In the genomic region with DNA sequence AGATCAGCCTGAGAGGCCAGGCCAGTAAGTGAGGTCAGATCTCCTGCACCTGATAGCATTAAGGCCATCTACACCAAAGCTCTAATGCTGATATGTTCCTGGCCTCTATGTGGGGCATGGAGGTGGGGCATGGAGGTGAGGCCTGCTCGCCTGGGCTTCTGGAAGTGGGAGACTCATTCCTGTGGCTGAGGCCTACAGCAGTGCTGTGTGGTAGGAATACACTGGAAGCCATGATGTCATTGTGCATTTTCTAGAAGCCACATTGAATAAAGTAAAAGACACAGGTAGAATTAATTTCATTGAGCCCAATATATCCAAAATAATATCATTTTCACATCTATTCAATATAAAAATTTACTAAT, we compare ENCODE assay signal across 15 cellular contexts. TPM values are rescaled to one million over a fixed set of nuclear protein-coding genes. Genes with fewer than 3 reads are reported as not detected.
DNase-seq lines count a peak whose midpoint lies in the region; ATAC-seq, FAIRE-seq and TF ChIP-seq lines count a peak whose summit lies in the region.
"Had no signal": no experiment of that assay in that cellular context is flagged by ENCODE, and none has a peak within 500 bp of the region (broad histone marks: within the 10 kb centered on the region; RNA-seq: fewer than 3 reads in every experiment).

No MANE protein-coding gene starts in this region.

- H3K79me1 ChIP-seq in H1 (ENCODE audit: low read depth, low read length), result peaks cover 12% of the 10 kb centered on the region

- no peak overlapping the region for H3K18ac ChIP-seq in H1 (ENCODE audit: extremely low read depth, low read length)

- H4K8ac ChIP-seq in H1 (ENCODE audit: extremely low read depth, insufficient read depth, low read length), result no peak overlapping the region; the same call in 1 of the 2 replicates

- WGBS in H1 (ENCODE audit: extremely low coverage in 1 of 2, insufficient coverage in 1 of 2, insufficient read length in 1 of 2, insufficient replicate concordance in 2 of 2, low coverage in 1 of 2, low lambda C conversion rate in 2 of 2, missing lambda C conversion rate in 1 of 2), 2 experiments, result 88% methylated on average over 1 of the region's 1 CpG; no CpG with 5 or more reads in 1 of the 2 experiments
- 50 to 84% (median 59%) methylated on average over 1 of the region's 1 CpG for WGBS in psoas muscle, 3 donors

- no peak for TF ChIP-seq POLR2A in H1 (IDR thresholded peaks at IDR 0.05; ENCODE audit: control extremely low read depth in 1 of 2, low read depth in 2 of 2, low read length in 2 of 2)

- TF ChIP-seq RAD21 in H1 (IDR thresholded peaks at IDR 0.05 in 1 of 2, conservative IDR thresholded peaks at IDR 0.05 in 1 of 2; ENCODE audit: low read depth in 2 of 2, low read length in 2 of 2), result no peak

- peak overlapping the region in 1 of 2 experiments; percentile 79; a peak in 2 of 4 replicates for H3K4me2 ChIP-seq in H1 (ENCODE audit: insufficient read depth in 1 of 2, low read depth in 2 of 2, low read length in 2 of 2)

- no peak overlapping the region for H3K4ac ChIP-seq in H1 (replicated peaks; ENCODE audit: insufficient read length, low read depth, low read length)

- DNase-seq in RWPE1 (ENCODE audit: low spot score) (peak; percentile 39), H1 (ENCODE audit: low read depth in 1 of 2, low spot score in 2 of 2) (no peak), psoas muscle (no peak), NCI-H1092 treated with DMSO at 0.1 percent for 48 hours (lab: John Stamatoyannopoulos, UW) (no peak), NCI-H2171 treated with DMSO at 0.1 percent for 48 hours (lab: John Stamatoyannopoulos, UW) (no peak), kidney (no peak)
- DNase-seq: ACHN; CD4-positive, CD25-positive, alpha-beta regulatory T cell; NCI-H1436; NCI-H526 treated with DMSO at 0.1 percent for 48 hours; OCI-M1; RPMI8226 had no signal

- POLR2A ChIA-PET in RWPE1 (lab: Yijun Ruan, JAX; ENCODE audit: low non-redundant PET) (no interaction called here), H1 (lab: Charles Lee; ENCODE audit: partially characterized antibody) (no interaction called here)

- H3K56ac ChIP-seq in H1 (replicated peaks; ENCODE audit: insufficient read length, low read depth, low read length), result no peak overlapping the region

- no peak overlapping the region for H2BK20ac ChIP-seq in H1 (ENCODE audit: low read length)

- H2BK120ac ChIP-seq in H1 (replicated peaks; ENCODE audit: low read depth, low read length), result no peak overlapping the region

- CTCF ChIA-PET in RWPE1 (lab: Yijun Ruan, JAX) (no interaction called here), H1 (lab: Charles Lee; ENCODE audit: partially characterized antibody) (interaction anchor here (1.6 kb wide), 1 partner anchor 19 kb away, joined by 6 read pairs; no protein-coding TSS in a partner anchor)

- H3K23me2 ChIP-seq in H1 (ENCODE audit: low read depth, low read length), result peaks cover 15% of the 10 kb centered on the region; the same call in 1 of the 2 replicates

- TF ChIP-seq EP300 in H1 (IDR thresholded peaks at IDR 0.05; ENCODE audit: borderline replicate concordance in 1 of 2, low read depth in 2 of 2, low read length in 2 of 2), result no peak

- no peak for TF ChIP-seq CTCF in RWPE1 (conservative IDR thresholded peaks at IDR 0.05; ENCODE audit: low read depth)
- TF ChIP-seq CTCF in H1 (IDR thresholded peaks at IDR 0.05; ENCODE audit: control extremely low read depth in 1 of 3, insufficient read depth in 1 of 3, low read depth in 1 of 3, low read length in 3 of 3), result no peak
- no peak for TF ChIP-seq CTCF in psoas muscle (IDR thresholded peaks at IDR 0.05)
- no peak for TF ChIP-seq CTCF in kidney (IDR thresholded peaks at IDR 0.05; ENCODE audit: borderline replicate concordance, extremely low read depth, insufficient read depth)

- H3K23ac ChIP-seq in H1 (ENCODE audit: insufficient read length), result no peak overlapping the region

- no peak overlapping the region for H2AK5ac ChIP-seq in H1 (ENCODE audit: low read depth, low read length)

- H3K4me1 ChIP-seq in H1 (replicated peaks in 1 of 4; ENCODE audit: control insufficient read depth in 3 of 4, insufficient read depth in 4 of 4, low read length in 3 of 4) (peaks cover 8 to 24% (median 18%) of the 10 kb centered on the region in 4 experiments), iPS-20b (ENCODE audit: insufficient read depth, low read length) (peaks cover 12% of the 10 kb centered on the region; the same call in 1 of the 2 replicates), psoas muscle (peaks cover 4% of the 10 kb centered on the region), kidney (ENCODE audit: control insufficient read depth in 1 of 2, insufficient read depth in 1 of 2, low read depth in 1 of 2, low read length in 2 of 2) (peaks cover 6 to 7% of the 10 kb centered on the region in 2 donors)

- no peak overlapping the region for H2BK12ac ChIP-seq in H1 (ENCODE audit: low read depth, low read length)

- no peak overlapping the region for H3K14ac ChIP-seq in H1 (ENCODE audit: insufficient read length)

- no peak overlapping the region for H2AFZ ChIP-seq in H1 (ENCODE audit: low read length)

- H3K27ac ChIP-seq in RWPE1 (peak overlapping the region; percentile 86), H1 (ENCODE audit: low read depth, low read length) (no peak overlapping the region), iPS-20b (ENCODE audit: low read length) (no peak overlapping the region), psoas muscle (peak overlapping the region; percentile 85), kidney (ENCODE audit: low read depth in 2 of 2, low read length in 2 of 2) (no peak overlapping the region)
- H3K27ac ChIP-seq: SJSA1 had no signal

- no peak overlapping the region for H2BK5ac ChIP-seq in H1 (ENCODE audit: low read depth, low read length)

- peak overlapping the region; percentile 60 for H4K5ac ChIP-seq in H1 (ENCODE audit: insufficient read length, low read depth, low read length)

- no peaks in the 10 kb centered on the region for H3K9me3 ChIP-seq in H1 (ENCODE audit: insufficient read depth in 2 of 2, low read depth in 1 of 2, low read length in 1 of 2)
- no peaks in the 10 kb centered on the region for H3K9me3 ChIP-seq in iPS-20b (ENCODE audit: insufficient read depth, low read depth, low read length)
- no peaks in the 10 kb centered on the region for H3K9me3 ChIP-seq in psoas muscle
- H3K9me3 ChIP-seq in kidney (ENCODE audit: control insufficient read depth in 1 of 2, low read length in 2 of 2), result no peaks in the 10 kb centered on the region
- H3K9me3 ChIP-seq: SJSA1 had no signal

- H3K36me3 ChIP-seq in H1 (ENCODE audit: control insufficient read depth in 2 of 4, insufficient read depth in 4 of 4, low read length in 3 of 4), result peaks cover 14 to 46% (median 24%) of the 10 kb centered on the region in 4 experiments
- H3K36me3 ChIP-seq in iPS-20b (ENCODE audit: insufficient read depth, low read depth, low read length), result peaks cover 43% of the 10 kb centered on the region
- H3K36me3 ChIP-seq in psoas muscle (ENCODE audit: insufficient read depth in 1 of 2, low read depth in 1 of 2), result peaks cover 0 to 10% of the 10 kb centered on the region in 2 donors
- peaks cover 0 to 5% of the 10 kb centered on the region in 2 donors for H3K36me3 ChIP-seq in kidney (ENCODE audit: control insufficient read depth in 1 of 2, insufficient read depth in 2 of 2, low read length in 2 of 2)

- no peak overlapping the region for H2BK15ac ChIP-seq in H1 (ENCODE audit: low read length)

- H3K9ac ChIP-seq in H1 (replicated peaks in 1 of 4; ENCODE audit: extremely low read depth in 1 of 4, low read depth in 3 of 4, low read length in 3 of 4) (no peak overlapping the region; a peak in 2 of 7 replicates), iPS-20b (ENCODE audit: low read depth, low read length) (no peak overlapping the region), kidney (ENCODE audit: low read length in 2 of 2) (no peak overlapping the region)

- ATAC-seq in psoas muscle, result no peak
- ATAC-seq in GM21737 (IDR thresholded peaks at IDR 0.05; ENCODE audit: unreplicated experiment), result no peak

- no peak for FAIRE-seq in H1 (lab: Jason Lieb, UNC)
- no peak for FAIRE-seq in kidney (lab: Jason Lieb, UNC)

- peaks cover 3 to 25% of the 10 kb centered on the region in 2 experiments for H4K20me1 ChIP-seq in H1 (replicated peaks in 1 of 2; ENCODE audit: control insufficient read depth in 1 of 2, insufficient read depth in 2 of 2, low read length in 2 of 2)

- H4K91ac ChIP-seq in H1 (replicated peaks; ENCODE audit: insufficient read length, low read length), result no peak overlapping the region

- H3K79me2 ChIP-seq in H1 (ENCODE audit: control insufficient read depth in 1 of 2, insufficient read depth in 2 of 2, low read length in 2 of 2), result peaks cover 0 to 17% of the 10 kb centered on the region in 2 experiments; a peak in 1 of 4 replicates

- intact Hi-C loops in psoas muscle (cut with DNase I) (no loop called here), kidney (cut with DNase I) (no loop called here)

- no peaks in the 10 kb centered on the region; a peak in 1 of 7 replicates for H3K27me3 ChIP-seq in H1 (replicated peaks in 1 of 4; ENCODE audit: control insufficient read depth in 3 of 4, extremely low read depth in 1 of 4, insufficient read depth in 3 of 4, low read length in 3 of 4)
- H3K27me3 ChIP-seq in iPS-20b (ENCODE audit: insufficient read depth, low read length), result no peaks in the 10 kb centered on the region
- peaks cover 0 to 13% (median 0%) of the 10 kb centered on the region in 3 donors for H3K27me3 ChIP-seq in psoas muscle (ENCODE audit: insufficient read depth in 3 of 3, low read length in 2 of 3)
- H3K27me3 ChIP-seq: SJSA1 had no signal

- H3K4me3 ChIP-seq in H1 (ENCODE audit: extremely low read depth in 1 of 4, insufficient read depth in 2 of 4, low read depth in 3 of 4, low read length in 4 of 4), result no peak overlapping the region
- H3K4me3 ChIP-seq in iPS-20b (ENCODE audit: low read length), result peak overlapping the region; percentile 79; the same call in 1 of the 2 replicates
- H3K4me3 ChIP-seq in psoas muscle, result no peak overlapping the region
- no peak overlapping the region for H3K4me3 ChIP-seq in kidney (ENCODE audit: low read length in 2 of 2)
- H3K4me3 ChIP-seq: SJSA1 had no signal

RNA-seq across cellular contexts. Expression of a gene that starts 2.7 kb away (rescaled TPM):
- total RNA-seq in H1 (2021; fragmentation: NEBNext Ultra II Directional; extraction: Animal tissue kit (Norgen Biotek cat#: 25700)), result 23.4 and 24.6 TPM in 2 replicates
- polyA plus RNA-seq in H1 (2011; rRNA removed) (17.5 and 21.0 TPM in 2 replicates), psoas muscle (under 1 TPM in 2 of 3 donors, not detected in 1; 0.29 to 0.83 TPM), kidney (ENCODE audit: insufficient read depth, low read depth, low replicate concordance) (1.2 TPM)
- 16.0 TPM for polyA plus RNA-seq in H1 (2011; cell fraction: cytosol; rRNA removed)
- 37.2 TPM for polyA plus RNA-seq in H1 (2011; cell fraction: nucleus; rRNA removed)
- polyA plus RNA-seq in H1 (2012, experiment 1 of 2), result 14.2 to 20.5 TPM (median 18.2 TPM) in 4 replicates
- polyA plus RNA-seq in H1 (2012, experiment 2 of 2), result 12.6 TPM
- 20.6 TPM for polyA plus RNA-seq in H1 (2013, experiment 1 of 2)
- polyA plus RNA-seq in H1 (2013, experiment 2 of 2), result 19.5 TPM
- 36.0 and 39.2 TPM in 2 replicates for polyA minus RNA-seq in H1 (2011; rRNA and poly(A)+ RNA removed)
- 11.8 TPM for polyA minus RNA-seq in H1 (2011; cell fraction: cytosol; rRNA and poly(A)+ RNA removed)
- polyA minus RNA-seq in H1 (2011; cell fraction: nucleus; rRNA and poly(A)+ RNA removed), result 34.6 TPM
- total RNA-seq in psoas muscle (1 to 10 TPM in 1 of 4 donors, under 1 TPM in 3; 0.32 to 3.3 (median 0.66) TPM), kidney (0.54 TPM)
- total RNA-seq: CD4-positive, CD25-positive, alpha-beta regulatory T cell had no signal
- polyA plus RNA-seq: CD4-positive, CD25-positive, alpha-beta regulatory T cell had no signal

RNA-seq across cellular contexts. Expression of a gene that starts 28.9 kb away (rescaled TPM):
- total RNA-seq in H1 (2021; fragmentation: NEBNext Ultra II Directional; extraction: Animal tissue kit (Norgen Biotek cat#: 25700)), result 67.2 and 70.3 TPM in 2 replicates
- polyA plus RNA-seq in H1 (2011; rRNA removed) (45.4 and 47.1 TPM in 2 replicates), psoas muscle (100 to 1,000 TPM in 1 of 3 donors, 10 to 100 TPM in 2; 62.7 to 105 (median 80.0) TPM), kidney (ENCODE audit: insufficient read depth, low read depth, low replicate concordance) (57.0 TPM)
- polyA plus RNA-seq in H1 (2011; cell fraction: cytosol; rRNA removed), result 41.9 TPM
- polyA plus RNA-seq in H1 (2011; cell fraction: nucleus; rRNA removed), result 31.9 TPM
- polyA plus RNA-seq in H1 (2012, experiment 1 of 2), result 70.0 to 81.4 TPM (median 74.8 TPM) in 4 replicates
- polyA plus RNA-seq in H1 (2012, experiment 2 of 2), result 55.7 TPM
- polyA plus RNA-seq in H1 (2013, experiment 1 of 2), result 41.7 TPM
- polyA plus RNA-seq in H1 (2013, experiment 2 of 2), result 39.8 TPM
- 35.2 and 38.4 TPM in 2 replicates for polyA minus RNA-seq in H1 (2011; rRNA and poly(A)+ RNA removed)
- 35.2 TPM for polyA minus RNA-seq in H1 (2011; cell fraction: cytosol; rRNA and poly(A)+ RNA removed)
- polyA minus RNA-seq in H1 (2011; cell fraction: nucleus; rRNA and poly(A)+ RNA removed), result 16.6 TPM
- total RNA-seq in psoas muscle (10 to 100 TPM; 59.3 to 95.0 (median 83.7) TPM), kidney (34.9 TPM)

RNA-seq across cellular contexts. Expression of a gene that starts 34.5 kb away (rescaled TPM):
- 6.8 and 8.2 TPM in 2 replicates for total RNA-seq in H1 (2021; fragmentation: NEBNext Ultra II Directional; extraction: Animal tissue kit (Norgen Biotek cat#: 25700))
- polyA plus RNA-seq in H1 (2011; rRNA removed) (3.9 and 5.2 TPM in 2 replicates), psoas muscle (under 1 TPM in 2 of 3 donors, not detected in 1; 0.01 to 0.18 TPM), kidney (ENCODE audit: insufficient read depth, low read depth, low replicate concordance) (not detected)
- 3.8 TPM for polyA plus RNA-seq in H1 (2011; cell fraction: cytosol; rRNA removed)
- 7.4 TPM for polyA plus RNA-seq in H1 (2011; cell fraction: nucleus; rRNA removed)
- polyA plus RNA-seq in H1 (2012, experiment 1 of 2), result 3.2 to 4.1 TPM (median 3.7 TPM) in 4 replicates
- 3.2 TPM for polyA plus RNA-seq in H1 (2012, experiment 2 of 2)
- 3.3 TPM for polyA plus RNA-seq in H1 (2013, experiment 1 of 2)
- 3.4 TPM for polyA plus RNA-seq in H1 (2013, experiment 2 of 2)
- polyA minus RNA-seq in H1 (2011; rRNA and poly(A)+ RNA removed), result 1.8 and 1.9 TPM in 2 replicates
- polyA minus RNA-seq in H1 (2011; cell fraction: cytosol; rRNA and poly(A)+ RNA removed), result 3.4 TPM
- polyA minus RNA-seq in H1 (2011; cell fraction: nucleus; rRNA and poly(A)+ RNA removed), result 3.8 TPM
- total RNA-seq in psoas muscle (not detected), kidney (not detected)
- total RNA-seq: CD4-positive, CD25-positive, alpha-beta regulatory T cell; SJSA1 had no signal
- polyA plus RNA-seq: CD4-positive, CD25-positive, alpha-beta regulatory T cell had no signal

Comparison
In these comparisons a context has a peak if more than half of its experiments do, and no peak if none do; other contexts are left out.
1. H3K27ac ChIP-seq: peak in RWPE1 (single experiment) and psoas muscle (single experiment); none in H1 (single experiment), iPS-20b (single experiment) and kidney (0 of 2).